Comparison of ENCODE assay signal across 11 cellular contexts in the genomic region with DNA sequence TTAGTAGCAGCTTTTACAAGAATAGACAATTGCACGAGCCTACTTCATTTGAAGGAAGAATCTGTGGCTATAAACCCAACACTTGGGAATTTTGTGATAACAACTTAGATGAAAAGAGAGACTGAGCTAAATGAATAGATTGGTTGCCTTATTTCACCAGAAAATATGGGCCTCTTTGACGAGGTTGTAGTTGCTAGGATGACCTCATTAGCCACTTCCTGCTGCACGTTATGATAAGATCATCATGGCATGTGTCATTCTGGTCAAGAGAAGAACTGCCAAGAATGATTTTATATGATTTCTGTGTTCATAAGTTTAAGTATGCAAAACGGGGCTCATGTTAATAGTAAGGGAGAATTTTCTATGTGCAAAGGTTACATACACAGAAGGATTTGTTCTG.
A peak's percentile ranks its signal among the peaks of the same experiment; 100 is the strongest.
DNase-seq lines count a peak whose midpoint lies in the region; ATAC-seq and TF ChIP-seq lines count a peak whose summit lies in the region.
"Had no signal": no experiment of that assay in that cellular context is flagged by ENCODE, and none has a peak within 500 bp of the region (broad histone marks: within the 10 kb centered on the region; RNA-seq: fewer than 3 reads in every experiment).

No MANE protein-coding gene starts in this region.

- TF ChIP-seq CTCF in AG09309 (IDR thresholded peaks at IDR 0.05; ENCODE audit: control insufficient read depth, insufficient read depth, low read depth, low read length, missing control alignments) (no peak), RWPE2 (IDR thresholded peaks at IDR 0.05; ENCODE audit: poor library complexity, severe bottlenecking) (no peak), fibroblast of the aortic adventitia (IDR thresholded peaks at IDR 0.05; ENCODE audit: insufficient read depth, low read length) (no peak)

- H3K36me3 ChIP-seq in RWPE2 (ENCODE audit: low read depth) = no peaks in the 10 kb centered on the region

- peak; percentile 32 for DNase-seq in AG09309 (ENCODE audit: low read depth)
- DNase-seq in RWPE2 (ENCODE audit: low spot score) = no peak
- peak; percentile 13 for DNase-seq in fibroblast of the aortic adventitia (ENCODE audit: low read depth)
- DNase-seq in occipital lobe (lab: John Stamatoyannopoulos, UW) = no peak
- DNase-seq in NCI-H2171 (lab: John Stamatoyannopoulos, UW) = no peak
- DNase-seq: CD4-positive, alpha-beta memory T cell; stimulated activated CD4-positive, alpha-beta T cell treated with anti-CD3 and anti-CD28 coated beads, Interleukin-1b, Interleukin-23, amount 100 ng/mL, for 48 hours; T-cell had no signal

- H3K27me3 ChIP-seq in RWPE2 (ENCODE audit: insufficient read depth, poor library complexity, severe bottlenecking) = no peaks in the 10 kb centered on the region

- H3K4me3 ChIP-seq in AG09309 (ENCODE audit: control insufficient read depth, low read depth, low read length) (no peak overlapping the region), RWPE2 (ENCODE audit: severe bottlenecking) (no peak overlapping the region), fibroblast of the aortic adventitia (ENCODE audit: low read depth, low read length) (no peak overlapping the region)

- H3K4me1 ChIP-seq in RWPE2 (ENCODE audit: insufficient read depth, poor library complexity, severe bottlenecking) = peaks cover 4% of the 10 kb centered on the region

- ATAC-seq in HG02981 (IDR thresholded peaks at IDR 0.05; ENCODE audit: unreplicated experiment) (peak; percentile 55), RWPE2 (ENCODE audit: low read depth) (peak; percentile 55; the same call in 2 of the 3 replicates), GM21723 (IDR thresholded peaks at IDR 0.05; ENCODE audit: unreplicated experiment) (no peak), HG02763 (IDR thresholded peaks at IDR 0.05; ENCODE audit: unreplicated experiment) (no peak)
- ATAC-seq: T-cell had no signal

- peak overlapping the region; percentile 38 for H3K27ac ChIP-seq in RWPE2 (ENCODE audit: poor library complexity, severe bottlenecking)

- H3K9me3 ChIP-seq in RWPE2 (ENCODE audit: severe bottlenecking) = no peaks in the 10 kb centered on the region

Comparison
In these comparisons a context has a peak if more than half of its experiments do, and no peak if none do; other contexts are left out.
1. DNase-seq: peak in AG09309 (single experiment) and fibroblast of the aortic adventitia (single experiment); none in RWPE2 (single experiment), occipital lobe (single experiment) and NCI-H2171 (single experiment).
2. ATAC-seq: peak in HG02981 (single experiment) and RWPE2 (single experiment); none in GM21723 (single experiment) and HG02763 (single experiment).